Comparison of ENCODE assay signal across 8 cellular contexts in genomic region chr11:61776561-61777075, GRCh38. TPM values are rescaled to one million over a fixed set of nuclear protein-coding genes. Genes with fewer than 3 reads are reported as not detected.
DNase-seq lines count a peak whose midpoint lies in the region; ATAC-seq and TF ChIP-seq lines count a peak whose summit lies in the region.

No MANE protein-coding gene starts in this region.

- H3K4me2 ChIP-seq in BLaER1: peak overlapping the region; percentile 86
- no peak overlapping the region for H3K4me2 ChIP-seq in osteoblast (ENCODE audit: insufficient read depth, low read length)

- DNase-seq in NT2/D1 (ENCODE audit: low read depth, low spot score): no peak
- DNase-seq in activated T-cell treated with anti-CD3 and anti-CD28 coated beads, Interleukin-2, amount 50 U/mL, for 48 hours: peak; percentile 80 to 81
- peak; percentile 47 for DNase-seq in fibroblast of peridontal ligament (ENCODE audit: extremely low read depth)
- DNase-seq in osteoblast (ENCODE audit: insufficient read length, low spot score, missing footprints): peak; percentile 100

- no peaks in the 10 kb centered on the region for H3K36me3 ChIP-seq in BLaER1
- peaks cover 84% of the 10 kb centered on the region for H3K36me3 ChIP-seq in NT2/D1 (ENCODE audit: insufficient read depth, insufficient read length, low read length)
- no peaks in the 10 kb centered on the region for H3K36me3 ChIP-seq in osteoblast (ENCODE audit: insufficient read depth, low read length)

- H3K9ac ChIP-seq in BLaER1: no peak overlapping the region
- H3K9ac ChIP-seq in NT2/D1 (ENCODE audit: insufficient read length, low read depth): peak overlapping the region; percentile 72

- H3K27ac ChIP-seq in BLaER1: no peak overlapping the region
- H3K27ac ChIP-seq in osteoblast (ENCODE audit: low read depth, low read length): no peak overlapping the region

- no peaks in the 10 kb centered on the region for H3K27me3 ChIP-seq in BLaER1
- H3K27me3 ChIP-seq in NT2/D1 (ENCODE audit: insufficient read depth, insufficient read length): no peaks in the 10 kb centered on the region
- H3K27me3 ChIP-seq in osteoblast (ENCODE audit: insufficient read depth, low read length): no peaks in the 10 kb centered on the region

- no peaks in the 10 kb centered on the region for H4K20me1 ChIP-seq in BLaER1
- H4K20me1 ChIP-seq in osteoblast (ENCODE audit: insufficient read depth, low read length): no peaks in the 10 kb centered on the region

- H2AFZ ChIP-seq in osteoblast (ENCODE audit: low read length): no peak overlapping the region

- H3K9me3 ChIP-seq in BLaER1 (no peaks in the 10 kb centered on the region), NT2/D1 (ENCODE audit: insufficient read depth, low read length) (no peaks in the 10 kb centered on the region), osteoblast (ENCODE audit: low read depth, low read length) (no peaks in the 10 kb centered on the region)

- H3K4me3 ChIP-seq in BLaER1 (no peak overlapping the region), NT2/D1 (ENCODE audit: insufficient read length, low read depth) (no peak overlapping the region), osteoblast (ENCODE audit: insufficient read depth, low read length) (no peak overlapping the region)

- peak; percentile 50 for ATAC-seq in GM19043 (IDR thresholded peaks at IDR 0.05; ENCODE audit: low read depth, unreplicated experiment)
- ATAC-seq in GM21526 (IDR thresholded peaks at IDR 0.05; ENCODE audit: low FRiP score, unreplicated experiment): no peak
- ATAC-seq in HG03159 (IDR thresholded peaks at IDR 0.05; ENCODE audit: unreplicated experiment): no peak

- TF ChIP-seq CTCF in osteoblast (IDR thresholded peaks at IDR 0.05; ENCODE audit: extremely low read depth, low read depth, low read length): peak; percentile 80

- peaks cover 50% of the 10 kb centered on the region for H3K4me1 ChIP-seq in BLaER1
- H3K4me1 ChIP-seq in NT2/D1 (ENCODE audit: insufficient read depth, insufficient read length): peaks cover 45% of the 10 kb centered on the region
- no peaks in the 10 kb centered on the region for H3K4me1 ChIP-seq in osteoblast (ENCODE audit: insufficient read depth, low read length)

- no peaks in the 10 kb centered on the region for H3K79me2 ChIP-seq in osteoblast (ENCODE audit: insufficient read depth, low read length)

RNA-seq across cellular contexts. Expression of gene TMEM258, which starts 15.8 kb away (rescaled TPM):
- 63.3 and 81.9 TPM in 2 replicates for total RNA-seq in osteoblast

RNA-seq across cellular contexts. Expression of gene FEN1, which starts 16.1 kb away (rescaled TPM):
- 7.7 and 9.0 TPM in 2 replicates for total RNA-seq in osteoblast

RNA-seq across cellular contexts. Expression of gene MYRF, which starts 24.2 kb away (rescaled TPM):
- 0.29 and 0.36 TPM in 2 replicates for total RNA-seq in osteoblast

RNA-seq across cellular contexts. Expression of gene FADS1, which starts 40.2 kb away (rescaled TPM):
- 303 and 323 TPM in 2 replicates for total RNA-seq in osteoblast

RNA-seq across cellular contexts. Expression of gene FADS2, which starts 51.5 kb away (rescaled TPM):
- 258 and 275 TPM in 2 replicates for total RNA-seq in osteoblast
